Comparison of ENCODE assay signal across 9 cellular contexts in genomic region chr1:36099681-36100341, GRCh38. TPM values are rescaled to one million over a fixed set of nuclear protein-coding genes. Genes with fewer than 3 reads are reported as not detected.
DNase-seq lines count a peak whose midpoint lies in the region; ATAC-seq, FAIRE-seq and TF ChIP-seq lines count a peak whose summit lies in the region.
"Had no signal": no experiment of that assay in that cellular context is flagged by ENCODE, and none has a peak within 500 bp of the region (broad histone marks: within the 10 kb centered on the region; RNA-seq: fewer than 3 reads in every experiment).

No MANE protein-coding gene starts in this region.

- no peak for ATAC-seq in GM18873 (IDR thresholded peaks at IDR 0.05; ENCODE audit: low FRiP score, unreplicated experiment)

- H3K27ac ChIP-seq in neural progenitor cell (no peak overlapping the region), stomach smooth muscle (ENCODE audit: low read length) (peak overlapping the region; percentile 24)

- H3K4me1 ChIP-seq in neural progenitor cell, result no peaks in the 10 kb centered on the region
- H3K4me1 ChIP-seq in stomach smooth muscle (ENCODE audit: control insufficient read depth, insufficient read depth, low read length), result peaks cover 9% of the 10 kb centered on the region

- H3K27ac Mint-ChIP-seq in activated T-helper 1 cell treated with anti-CD3 and anti-CD28 coated beads, Interleukin-12 subunit alpha, Interleukin-12 subunit beta, Interleukin-2, Interleukin-4 antibody, amounts not matched to agents 30 ng/mL and 10 ng/mL and 1 ng/mL, durations not matched to agents 14 hours and 24 hours and 36 hours, result no peak overlapping the region
- no peak overlapping the region for H3K27ac Mint-ChIP-seq in neural progenitor cell
- H3K27ac Mint-ChIP-seq: T-helper 1 cell treated with Interleukin-12 subunit alpha and Interleukin-12 subunit beta and Interleukin-4 antibody, amounts not matched to agents 30 μg/mL and 1 μg/mL, for 36 hours had no signal

- H4K20me1 ChIP-seq in neural progenitor cell (ENCODE audit: low read depth), result no peaks in the 10 kb centered on the region

- no peaks in the 10 kb centered on the region for H3K79me2 ChIP-seq in neural progenitor cell (ENCODE audit: low read depth)

- no peaks in the 10 kb centered on the region for H3K9me3 ChIP-seq in neural progenitor cell (ENCODE audit: low read depth)
- no peaks in the 10 kb centered on the region for H3K9me3 ChIP-seq in stomach smooth muscle (ENCODE audit: control insufficient read depth in 2 of 2, low read length in 2 of 2)

- H3K27me3 ChIP-seq in neural progenitor cell (no peaks in the 10 kb centered on the region), stomach smooth muscle (ENCODE audit: control insufficient read depth in 1 of 2, insufficient read depth in 2 of 2, low read length in 2 of 2) (no peaks in the 10 kb centered on the region)

- FAIRE-seq in RCC 7860 (lab: Jason Lieb, UNC), result no peak

- H2AFZ ChIP-seq in neural progenitor cell (replicated peaks), result peak overlapping the region; percentile 87

- no peak overlapping the region for H3K4me3 Mint-ChIP-seq in activated T-helper 1 cell treated with anti-CD3 and anti-CD28 coated beads, Interleukin-12 subunit alpha, Interleukin-12 subunit beta, Interleukin-2, Interleukin-4 antibody, amounts not matched to agents 30 ng/mL and 10 ng/mL and 1 ng/mL, durations not matched to agents 14 hours and 24 hours and 36 hours
- no peak overlapping the region for H3K4me3 Mint-ChIP-seq in neural progenitor cell
- H3K4me3 Mint-ChIP-seq: T-helper 1 cell treated with Interleukin-12 subunit alpha and Interleukin-12 subunit beta and Interleukin-4 antibody, amounts not matched to agents 30 μg/mL and 1 μg/mL, for 36 hours had no signal

- H3K36me3 Mint-ChIP-seq in activated T-helper 1 cell treated with anti-CD3 and anti-CD28 coated beads, Interleukin-12 subunit alpha, Interleukin-12 subunit beta, Interleukin-2, Interleukin-4 antibody, amounts not matched to agents 30 ng/mL and 10 ng/mL and 1 ng/mL, durations not matched to agents 14 hours and 24 hours and 36 hours (ENCODE audit: low read depth), result no peaks in the 10 kb centered on the region
- H3K36me3 Mint-ChIP-seq in neural progenitor cell, result no peaks in the 10 kb centered on the region

- no peak overlapping the region for H3K9ac ChIP-seq in neural progenitor cell
- no peak overlapping the region for H3K9ac ChIP-seq in stomach smooth muscle (ENCODE audit: low read length in 2 of 2)

- no peaks in the 10 kb centered on the region for H3K27me3 Mint-ChIP-seq in activated T-helper 1 cell treated with anti-CD3 and anti-CD28 coated beads, Interleukin-12 subunit alpha, Interleukin-12 subunit beta, Interleukin-2, Interleukin-4 antibody, amounts not matched to agents 30 ng/mL and 10 ng/mL and 1 ng/mL, durations not matched to agents 14 hours and 24 hours and 36 hours (ENCODE audit: insufficient read depth)
- H3K27me3 Mint-ChIP-seq in neural progenitor cell (ENCODE audit: insufficient read depth, low read depth), result peaks cover 3% of the 10 kb centered on the region

- H3K9me3 Mint-ChIP-seq in activated T-helper 1 cell treated with anti-CD3 and anti-CD28 coated beads, Interleukin-12 subunit alpha, Interleukin-12 subunit beta, Interleukin-2, Interleukin-4 antibody, amounts not matched to agents 30 ng/mL and 10 ng/mL and 1 ng/mL, durations not matched to agents 14 hours and 24 hours and 36 hours, result no peaks in the 10 kb centered on the region
- no peaks in the 10 kb centered on the region for H3K9me3 Mint-ChIP-seq in neural progenitor cell
- H3K9me3 Mint-ChIP-seq: T-helper 1 cell treated with Interleukin-12 subunit alpha and Interleukin-12 subunit beta and Interleukin-4 antibody, amounts not matched to agents 30 μg/mL and 1 μg/mL, for 36 hours had no signal

- H3K36me3 ChIP-seq in neural progenitor cell (no peaks in the 10 kb centered on the region), stomach smooth muscle (ENCODE audit: control insufficient read depth in 2 of 2, insufficient read depth in 2 of 2, low read length in 2 of 2) (peaks cover 6 to 8% of the 10 kb centered on the region in 2 donors)

- TF ChIP-seq CTCF in neural progenitor cell (IDR thresholded peaks at IDR 0.05), result peak; percentile 92

- H3F3A ChIP-seq in neural progenitor cell (ENCODE audit: low read depth), result peaks cover 20% of the 10 kb centered on the region

- DNase-seq in DMS 273 (lab: John Stamatoyannopoulos, UW; ENCODE audit: unreplicated experiment) (peak; percentile 93), HT1080 (ENCODE audit: low read depth) (peak; percentile 72), RCC 7860 (ENCODE audit: low spot score) (peak; percentile 53), fibroblast of peridontal ligament (ENCODE audit: extremely low read depth) (peak; percentile 71), neural progenitor cell (ENCODE audit: low spot score) (peak; percentile 90)
- peak; percentile 65 for DNase-seq in activated T-helper 1 cell treated with anti-CD3 and anti-CD28 coated beads, Interleukin-12 subunit alpha, Interleukin-12 subunit beta, Interleukin-2, Interleukin-4 antibody, amounts not matched to agents 30 ng/mL and 10 ng/mL and 1 ng/mL, durations not matched to agents 14 hours and 24 hours and 36 hours (ENCODE audit: low spot score)

- intact Hi-C loops in activated T-helper 1 cell treated with anti-CD3 and anti-CD28 coated beads, Interleukin-12 subunit alpha, Interleukin-12 subunit beta, Interleukin-2, Interleukin-4 antibody, amounts not matched to agents 30 ng/mL and 10 ng/mL and 1 ng/mL, durations not matched to agents 14 hours and 24 hours and 36 hours (cut with micrococcal nuclease), result loop anchor here (1.0 kb wide), 5 partner anchors 34 to 320 kb away; partner anchors contain the start of gene TRAPPC3

- H3K4me2 ChIP-seq in neural progenitor cell, result no peak overlapping the region

- no peaks in the 10 kb centered on the region for H3K4me1 Mint-ChIP-seq in activated T-helper 1 cell treated with anti-CD3 and anti-CD28 coated beads, Interleukin-12 subunit alpha, Interleukin-12 subunit beta, Interleukin-2, Interleukin-4 antibody, amounts not matched to agents 30 ng/mL and 10 ng/mL and 1 ng/mL, durations not matched to agents 14 hours and 24 hours and 36 hours (ENCODE audit: low read depth)
- H3K4me1 Mint-ChIP-seq in neural progenitor cell, result peaks cover 3% of the 10 kb centered on the region

- no peak overlapping the region for H3K4me3 ChIP-seq in neural progenitor cell
- peak overlapping the region in 1 of 2 donors; percentile 35 for H3K4me3 ChIP-seq in stomach smooth muscle (ENCODE audit: low read length in 2 of 2)

RNA-seq across cellular contexts. Expression of gene ADPRS, which starts 11.1 kb away (rescaled TPM):
- total RNA-seq in HT1080 (2014; rRNA removed; shearing (Covaris generic)), result 104 and 112 TPM in 2 replicates
- polyA plus RNA-seq in HT1080 (2015; cell fraction: cytosol; rRNA removed), result 56.5 and 65.9 TPM in 2 replicates
- 39.0 and 40.3 TPM in 2 replicates for polyA plus RNA-seq in HT1080 (2015; cell fraction: nucleus; rRNA removed)
- 32.6 and 33.6 TPM in 2 replicates for total RNA-seq in activated T-helper 1 cell treated with anti-CD3 and anti-CD28 coated beads, Interleukin-12 subunit alpha, Interleukin-12 subunit beta, Interleukin-2, Interleukin-4 antibody, amounts not matched to agents 30 ng/mL and 10 ng/mL and 1 ng/mL, durations not matched to agents 14 hours and 24 hours and 36 hours
- total RNA-seq in neural progenitor cell (ENCODE audit: low replicate concordance), result 28.1 and 40.9 TPM in 2 replicates

RNA-seq across cellular contexts. Expression of gene TEKT2, which starts 15.9 kb away (rescaled TPM):
- not detected in 2 replicates for total RNA-seq in HT1080 (2014; rRNA removed; shearing (Covaris generic))
- 0.15 TPM in 1 of 2 replicates, not detected in the other for polyA plus RNA-seq in HT1080 (2015; cell fraction: cytosol; rRNA removed)
- 0.26 TPM in 1 of 2 replicates, not detected in the other for polyA plus RNA-seq in HT1080 (2015; cell fraction: nucleus; rRNA removed)
- 0.16 and 0.27 TPM in 2 replicates for total RNA-seq in activated T-helper 1 cell treated with anti-CD3 and anti-CD28 coated beads, Interleukin-12 subunit alpha, Interleukin-12 subunit beta, Interleukin-2, Interleukin-4 antibody, amounts not matched to agents 30 ng/mL and 10 ng/mL and 1 ng/mL, durations not matched to agents 14 hours and 24 hours and 36 hours
- 2.7 and 7.4 TPM in 2 replicates for total RNA-seq in neural progenitor cell (ENCODE audit: low replicate concordance)

RNA-seq across cellular contexts. Expression of gene COL8A2, which starts 25.2 kb away (rescaled TPM):
- total RNA-seq in HT1080 (2014; rRNA removed; shearing (Covaris generic)), result 1.2 and 1.5 TPM in 2 replicates
- 1.1 TPM in 2 replicates for polyA plus RNA-seq in HT1080 (2015; cell fraction: cytosol; rRNA removed)
- polyA plus RNA-seq in HT1080 (2015; cell fraction: nucleus; rRNA removed), result 2.8 and 2.9 TPM in 2 replicates
- 0.08 TPM in 1 of 2 replicates, not detected in the other for total RNA-seq in activated T-helper 1 cell treated with anti-CD3 and anti-CD28 coated beads, Interleukin-12 subunit alpha, Interleukin-12 subunit beta, Interleukin-2, Interleukin-4 antibody, amounts not matched to agents 30 ng/mL and 10 ng/mL and 1 ng/mL, durations not matched to agents 14 hours and 24 hours and 36 hours
- total RNA-seq in neural progenitor cell (ENCODE audit: low replicate concordance), result 0.06 TPM in 1 of 2 replicates, not detected in the other

RNA-seq across cellular contexts. Expression of gene TRAPPC3, which starts 49.5 kb away (rescaled TPM):
- total RNA-seq in HT1080 (2014; rRNA removed; shearing (Covaris generic)), result 97.2 and 112 TPM in 2 replicates
- 141 and 145 TPM in 2 replicates for polyA plus RNA-seq in HT1080 (2015; cell fraction: cytosol; rRNA removed)
- 75.1 and 98.2 TPM in 2 replicates for polyA plus RNA-seq in HT1080 (2015; cell fraction: nucleus; rRNA removed)
- 74.2 and 74.4 TPM in 2 replicates for total RNA-seq in activated T-helper 1 cell treated with anti-CD3 and anti-CD28 coated beads, Interleukin-12 subunit alpha, Interleukin-12 subunit beta, Interleukin-2, Interleukin-4 antibody, amounts not matched to agents 30 ng/mL and 10 ng/mL and 1 ng/mL, durations not matched to agents 14 hours and 24 hours and 36 hours
- 44.9 and 69.4 TPM in 2 replicates for total RNA-seq in neural progenitor cell (ENCODE audit: low replicate concordance)

RNA-seq across cellular contexts. Expression of gene MAP7D1, which starts 56.1 kb away (rescaled TPM):
- 200 and 234 TPM in 2 replicates for total RNA-seq in HT1080 (2014; rRNA removed; shearing (Covaris generic))
- polyA plus RNA-seq in HT1080 (2015; cell fraction: cytosol; rRNA removed), result 173 and 193 TPM in 2 replicates
- 131 and 147 TPM in 2 replicates for polyA plus RNA-seq in HT1080 (2015; cell fraction: nucleus; rRNA removed)
- total RNA-seq in activated T-helper 1 cell treated with anti-CD3 and anti-CD28 coated beads, Interleukin-12 subunit alpha, Interleukin-12 subunit beta, Interleukin-2, Interleukin-4 antibody, amounts not matched to agents 30 ng/mL and 10 ng/mL and 1 ng/mL, durations not matched to agents 14 hours and 24 hours and 36 hours, result 167 and 169 TPM in 2 replicates
- 35.0 and 81.1 TPM in 2 replicates for total RNA-seq in neural progenitor cell (ENCODE audit: low replicate concordance)
